ENCODE assay signal across 8 cellular contexts in the genomic region with DNA sequence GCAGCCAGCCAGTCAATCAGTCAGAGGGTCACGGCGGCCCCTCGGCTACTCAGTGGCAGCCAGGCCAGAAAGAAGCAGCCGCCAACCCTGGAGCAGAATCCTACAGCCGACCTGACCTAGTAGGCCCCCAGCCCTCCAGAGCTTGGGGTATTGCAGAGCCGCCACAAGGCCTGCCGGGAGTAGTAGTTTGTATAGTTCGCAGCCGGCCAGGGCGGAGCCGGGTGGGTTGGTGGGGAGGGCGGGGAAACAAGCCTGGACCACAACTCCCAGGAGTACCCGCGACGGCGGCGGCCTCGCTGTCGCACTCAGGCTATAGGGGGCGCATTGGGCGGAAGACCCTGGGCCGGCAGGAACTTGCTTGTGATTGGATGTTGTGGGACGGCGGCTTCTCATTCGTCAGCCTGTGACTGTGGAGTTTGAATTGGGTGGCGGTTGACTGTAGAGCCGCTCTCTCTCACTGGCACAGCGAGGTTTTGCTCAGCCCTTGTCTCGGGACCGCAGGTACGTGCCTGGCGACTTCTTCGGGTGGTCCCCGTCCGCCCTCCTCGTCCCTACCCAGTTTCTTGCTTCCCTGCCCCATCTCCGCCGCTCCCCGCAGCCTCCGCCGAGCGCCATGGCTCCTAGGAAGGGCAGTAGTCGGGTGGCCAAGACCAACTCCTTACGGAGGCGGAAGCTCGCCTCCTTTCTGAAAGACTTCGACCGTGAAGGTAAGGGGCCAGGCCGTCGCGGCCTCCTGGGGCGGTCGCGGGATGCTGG. TPM values are rescaled to one million over a fixed set of nuclear protein-coding genes. Genes with fewer than 3 reads are reported as not detected.
DNase-seq lines count a peak whose midpoint lies in the region; ATAC-seq lines count a peak whose summit lies in the region.

A gene (plus strand): TSS at position 439 of the 756 bp plus-strand sequence. CDS start 175 bp downstream, at position 614.

- no peak within 1 kb of the TSS for H4K5ac ChIP-seq in mesendoderm (ENCODE audit: low read length)

- H3K9ac ChIP-seq in HUES48 (ENCODE audit: low read depth, low read length) (peak within 1 kb of the TSS; percentile 86), NT2/D1 (ENCODE audit: insufficient read length, low read depth) (peak within 1 kb of the TSS; percentile 94), endocrine pancreas (ENCODE audit: control insufficient read depth, insufficient read depth, low read length) (peak within 1 kb of the TSS; percentile 65), mesendoderm (ENCODE audit: low read length) (peak within 1 kb of the TSS; percentile 99)

- H3K4me2 ChIP-seq in mesendoderm (ENCODE audit: low read length) = peak within 1 kb of the TSS; percentile 93

- peak within 1 kb of the TSS; percentile 100 for H3K56ac ChIP-seq in mesendoderm (ENCODE audit: low read length)

- H3K4ac ChIP-seq in mesendoderm (ENCODE audit: low read depth, low read length) = peak within 1 kb of the TSS; percentile 2

- H2BK120ac ChIP-seq in mesendoderm (ENCODE audit: low read depth, low read length) = no peak within 1 kb of the TSS

- H3K4me3 Mint-ChIP-seq in activated CD8-positive, alpha-beta memory T cell treated with anti-CD3 and anti-CD28 coated beads, Interleukin-2, amount 10 ng/mL, durations not matched to agents 7 days and 5 days = peak within 1 kb of the TSS; percentile 94

- H3K27me3 Mint-ChIP-seq in activated CD8-positive, alpha-beta memory T cell treated with anti-CD3 and anti-CD28 coated beads, Interleukin-2, amount 10 ng/mL, durations not matched to agents 7 days and 5 days = no peaks in the 10 kb centered on the region

- H3K27ac ChIP-seq in HUES48 (ENCODE audit: low read depth, low read length) = peak within 1 kb of the TSS; percentile 89
- peak within 1 kb of the TSS; percentile 71 for H3K27ac ChIP-seq in mesendoderm (ENCODE audit: low read depth, low read length)

- no CpG with 5 or more reads among the region's 54 CpGs for WGBS in mesendoderm (ENCODE audit: extremely low coverage, insufficient coverage, low lambda C conversion rate)

- peak within 1 kb of the TSS; percentile 42 for H3K18ac ChIP-seq in mesendoderm (ENCODE audit: low read length)

- H3K9me3 ChIP-seq in HUES48 (ENCODE audit: control insufficient read depth, insufficient read depth, low read length) (no peaks in the 10 kb centered on the region), NT2/D1 (ENCODE audit: insufficient read depth, low read length) (no peaks in the 10 kb centered on the region), endocrine pancreas (ENCODE audit: control insufficient read depth, low read length) (no peaks in the 10 kb centered on the region)

- H3K23ac ChIP-seq in mesendoderm (ENCODE audit: low read length) = peak within 1 kb of the TSS; percentile 80

- H2BK15ac ChIP-seq in mesendoderm (replicated peaks; ENCODE audit: low read depth) = no peak within 1 kb of the TSS

- CTCF ChIA-PET in activated CD8-positive, alpha-beta memory T cell treated with anti-CD3 and anti-CD28 coated beads, Interleukin-2, amount 10 ng/mL, durations not matched to agents 7 days and 5 days (lab: Charles Lee) = interaction anchor here (0.6 to 6.5 kb wide), 11 partner anchors 11 to 298 kb away, joined by 3 to 57 read pairs (median 4); a partner anchor contains a TSS

- H3K27me3 ChIP-seq in HUES48 (ENCODE audit: control insufficient read depth, insufficient read depth, low read length) (no peaks in the 10 kb centered on the region), NT2/D1 (ENCODE audit: insufficient read depth, insufficient read length) (peaks cover 15% of the 10 kb centered on the region), endocrine pancreas (ENCODE audit: control insufficient read depth, insufficient read depth, low read length) (no peaks in the 10 kb centered on the region), mesendoderm (ENCODE audit: insufficient read depth, low read length, poor library complexity) (no peaks in the 10 kb centered on the region)

- H3K79me2 ChIP-seq in mesendoderm (ENCODE audit: control insufficient read depth, insufficient read depth, low read length) = peaks cover 23% of the 10 kb centered on the region

- DNase-seq in D341Med (ENCODE audit: low spot score) (peak; percentile 96), NT2/D1 (ENCODE audit: low read depth, low spot score) (peak; percentile 99), mesendoderm (peak; percentile 99)
- peak; percentile 99 for DNase-seq in activated CD8-positive, alpha-beta memory T cell treated with anti-CD3 and anti-CD28 coated beads, Interleukin-2, amount 10 ng/mL, durations not matched to agents 7 days and 5 days
- DNase-seq in stimulated activated CD8-positive, alpha-beta memory T cell treated with anti-CD3 and anti-CD28 coated beads, Interleukin-15, amount 100 ng/mL, for 1 hour (ENCODE audit: low read depth) = peak; percentile 96

- H3K36me3 Mint-ChIP-seq in activated CD8-positive, alpha-beta memory T cell treated with anti-CD3 and anti-CD28 coated beads, Interleukin-2, amount 10 ng/mL, durations not matched to agents 7 days and 5 days = peaks cover 40% of the 10 kb centered on the region

- H2AK5ac ChIP-seq in mesendoderm (ENCODE audit: low read length) = no peak within 1 kb of the TSS

- no peaks in the 10 kb centered on the region for H3K9me3 Mint-ChIP-seq in activated CD8-positive, alpha-beta memory T cell treated with anti-CD3 and anti-CD28 coated beads, Interleukin-2, amount 10 ng/mL, durations not matched to agents 7 days and 5 days (ENCODE audit: low read depth)

- H3K27ac Mint-ChIP-seq in activated CD8-positive, alpha-beta memory T cell treated with anti-CD3 and anti-CD28 coated beads, Interleukin-2, amount 10 ng/mL, durations not matched to agents 7 days and 5 days = peak within 1 kb of the TSS; percentile 94

- H4K8ac ChIP-seq in mesendoderm (ENCODE audit: low read depth, low read length) = no peak within 1 kb of the TSS

- peaks cover 38% of the 10 kb centered on the region for H3K36me3 ChIP-seq in HUES48 (ENCODE audit: control insufficient read depth, insufficient read depth, low read length)
- peaks cover 57% of the 10 kb centered on the region for H3K36me3 ChIP-seq in NT2/D1 (ENCODE audit: insufficient read depth, insufficient read length, low read length)
- no peaks in the 10 kb centered on the region for H3K36me3 ChIP-seq in endocrine pancreas (ENCODE audit: control insufficient read depth, insufficient read depth, low read length)
- H3K36me3 ChIP-seq in mesendoderm (ENCODE audit: control insufficient read depth, insufficient read depth, low read length) = peaks cover 7% of the 10 kb centered on the region

- peaks cover 19% of the 10 kb centered on the region for H3K79me1 ChIP-seq in mesendoderm (ENCODE audit: low read length)

- peak; percentile 76 for ATAC-seq in GM21390 (IDR thresholded peaks at IDR 0.05; ENCODE audit: unreplicated experiment)
- peak; percentile 88 for ATAC-seq in activated CD8-positive, alpha-beta memory T cell treated with anti-CD3 and anti-CD28 coated beads, Interleukin-2, amount 10 ng/mL, durations not matched to agents 7 days and 5 days

- H3K4me1 Mint-ChIP-seq in activated CD8-positive, alpha-beta memory T cell treated with anti-CD3 and anti-CD28 coated beads, Interleukin-2, amount 10 ng/mL, durations not matched to agents 7 days and 5 days = peaks cover 59% of the 10 kb centered on the region

- 0 out of 2 replicates have a peak, but pooled peaks cover 3% of the 10 kb centered on the region for H3K4me1 ChIP-seq in HUES48 (ENCODE audit: control insufficient read depth, insufficient read depth, low read length)
- peaks cover 7% of the 10 kb centered on the region for H3K4me1 ChIP-seq in NT2/D1 (ENCODE audit: insufficient read depth, insufficient read length)
- H3K4me1 ChIP-seq in endocrine pancreas (ENCODE audit: control insufficient read depth, insufficient read depth, low read length) = peaks cover 8% of the 10 kb centered on the region
- H3K4me1 ChIP-seq in mesendoderm (ENCODE audit: control insufficient read depth, low read depth, low read length) = peaks cover 8% of the 10 kb centered on the region

- H2BK5ac ChIP-seq in mesendoderm (ENCODE audit: low read length) = no peak within 1 kb of the TSS

- H3K4me3 ChIP-seq in HUES48 (ENCODE audit: low read depth, low read length) (peak within 1 kb of the TSS; percentile 93), NT2/D1 (ENCODE audit: insufficient read length, low read depth) (peak within 1 kb of the TSS; percentile 98), endocrine pancreas (ENCODE audit: control insufficient read depth, insufficient read depth, low read length) (peak within 1 kb of the TSS; percentile 8), mesendoderm (ENCODE audit: low read length) (peak within 1 kb of the TSS; percentile 99)

RNA-seq across cellular contexts. Expression of the gene that starts here (rescaled TPM):
- 10 to 100 TPM; 77.2 to 97.3 TPM for total RNA-seq in activated CD8-positive, alpha-beta memory T cell treated with anti-CD3 and anti-CD28 coated beads, Interleukin-2, amount 10 ng/mL, durations not matched to agents 7 days and 5 days
- polyA plus RNA-seq in mesendoderm (2013, experiment 1 of 2) = 46.4 TPM
- 47.5 TPM for polyA plus RNA-seq in mesendoderm (2013, experiment 2 of 2)

Comparison
In these comparisons a context has a peak if more than half of its experiments do, and no peak if none do; other contexts are left out.
1. Peak in every context shown above with its lines: DNase-seq, ATAC-seq, H3K4me3 ChIP-seq and H3K27ac ChIP-seq.
2. H3K4me3 ChIP-seq: peak in every context shown above with its lines; median percentile 99 in mesendoderm; 98 in NT2/D1; 93 in HUES48; 8 in endocrine pancreas.